9 cellular contexts compared by ENCODE assay signal in the genomic region with DNA sequence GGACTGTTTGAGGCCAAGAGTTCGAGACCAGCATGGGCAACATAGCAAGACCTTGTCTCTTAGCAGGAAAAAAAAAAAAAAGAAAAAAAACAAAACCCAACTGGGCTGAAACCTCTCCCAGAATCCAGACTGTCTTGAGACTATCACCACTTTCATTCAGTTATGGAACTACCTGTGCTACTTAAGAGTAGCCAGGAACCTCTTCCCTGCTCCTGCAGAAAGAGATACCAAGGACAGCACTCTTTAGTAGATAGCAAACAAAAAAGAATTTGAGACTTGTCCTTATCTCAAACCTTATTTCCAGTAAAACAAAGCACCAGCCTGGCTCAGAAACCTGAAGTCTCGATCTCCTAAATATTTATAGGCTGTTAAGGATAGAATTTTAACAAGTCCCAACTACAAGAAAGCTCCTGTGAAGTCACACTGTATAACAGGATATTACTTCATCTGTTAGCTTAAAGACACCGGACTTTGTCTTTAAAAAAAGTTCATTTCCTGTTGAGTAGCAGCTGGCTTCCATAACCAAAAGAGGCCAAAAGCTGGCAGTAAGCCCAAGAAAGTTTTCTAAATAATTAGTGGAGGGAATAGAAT. TPM values are rescaled to one million over a fixed set of nuclear protein-coding genes. Genes with fewer than 3 reads are reported as not detected.
DNase-seq lines count a peak whose midpoint lies in the region; ATAC-seq, FAIRE-seq and TF ChIP-seq lines count a peak whose summit lies in the region.
"Had no signal": no experiment of that assay in that cellular context is flagged by ENCODE, and none has a peak within 500 bp of the region (broad histone marks: within the 10 kb centered on the region; RNA-seq: fewer than 3 reads in every experiment).

No MANE protein-coding gene starts in this region.

- WGBS in body of pancreas, 2 donors = 28 to 43% methylated on average over 3 of the region's 3 CpGs

- peak overlapping the region; percentile 44; the same call in 1 of the 2 replicates for H3K4me2 ChIP-seq in GM23338

- peaks cover 16% of the 10 kb centered on the region for H3K36me3 Mint-ChIP-seq in GM23338 (ENCODE audit: low read depth)
- peaks cover 33% of the 10 kb centered on the region for H3K36me3 Mint-ChIP-seq in activated CD4-positive, alpha-beta memory T cell treated with anti-CD3 and anti-CD28 coated beads for 36 hours

- no peak overlapping the region for H3K4me3 Mint-ChIP-seq in GM23338
- no peak overlapping the region for H3K4me3 Mint-ChIP-seq in activated CD4-positive, alpha-beta memory T cell treated with anti-CD3 and anti-CD28 coated beads for 36 hours
- H3K4me3 Mint-ChIP-seq: memory B cell had no signal

- ATAC-seq in GM23338 = no peak
- ATAC-seq in body of pancreas = no peak

- H3K4me1 ChIP-seq in GM23338 (ENCODE audit: insufficient read depth) = peaks cover 40% of the 10 kb centered on the region
- peaks cover 15 to 38% of the 10 kb centered on the region in 2 donors for H3K4me1 ChIP-seq in kidney (ENCODE audit: control insufficient read depth in 1 of 2, insufficient read depth in 1 of 2, low read depth in 1 of 2, low read length in 2 of 2)
- peaks cover 65% of the 10 kb centered on the region for H3K4me1 ChIP-seq in body of pancreas

- H3K27me3 Mint-ChIP-seq in GM23338 (ENCODE audit: insufficient read depth, low read depth, poor library complexity) = peaks cover 4% of the 10 kb centered on the region
- H3K27me3 Mint-ChIP-seq in activated CD4-positive, alpha-beta memory T cell treated with anti-CD3 and anti-CD28 coated beads for 36 hours = no peaks in the 10 kb centered on the region
- H3K27me3 Mint-ChIP-seq: memory B cell had no signal

- H3K79me2 ChIP-seq in GM23338 (replicated peaks; ENCODE audit: insufficient read depth) = peaks cover 91% of the 10 kb centered on the region

- no peak overlapping the region for H3K4me3 ChIP-seq in GM23338
- no peak overlapping the region for H3K4me3 ChIP-seq in kidney (ENCODE audit: low read length in 2 of 2)
- no peak overlapping the region for H3K4me3 ChIP-seq in body of pancreas

- TF ChIP-seq CTCF in GM23338 (conservative IDR thresholded peaks at IDR 0.05; ENCODE audit: low read depth in 2 of 2) (no peak), kidney (IDR thresholded peaks at IDR 0.05; ENCODE audit: borderline replicate concordance, extremely low read depth, insufficient read depth) (no peak), body of pancreas (IDR thresholded peaks at IDR 0.05) (no peak)

- H3K9me3 ChIP-seq in kidney (ENCODE audit: control insufficient read depth in 1 of 2, low read length in 2 of 2) = no peaks in the 10 kb centered on the region
- no peaks in the 10 kb centered on the region for H3K9me3 ChIP-seq in body of pancreas

- H3K9me2 ChIP-seq in GM23338 (ENCODE audit: insufficient read depth) = no peaks in the 10 kb centered on the region

- intact Hi-C loops in activated CD4-positive, alpha-beta memory T cell treated with anti-CD3 and anti-CD28 coated beads for 36 hours (cut with micrococcal nuclease) = loop anchor here (1.0 kb wide), 1 partner anchor 11 kb away; no protein-coding TSS in a partner anchor
- intact Hi-C loops in kidney (cut with DNase I) = no loop called here
- intact Hi-C loops in body of pancreas (cut with DNase I) = no loop called here

- peaks cover 56% of the 10 kb centered on the region for H4K20me1 ChIP-seq in GM23338 (replicated peaks; ENCODE audit: insufficient read depth)

- no peak for FAIRE-seq in kidney (lab: Jason Lieb, UNC)

- peak overlapping the region in 1 of 2 donors; percentile 28 for H3K9ac ChIP-seq in kidney (ENCODE audit: low read length in 2 of 2)

- no peaks in the 10 kb centered on the region for H3K9me3 Mint-ChIP-seq in GM23338
- H3K9me3 Mint-ChIP-seq in activated CD4-positive, alpha-beta memory T cell treated with anti-CD3 and anti-CD28 coated beads for 36 hours = no peaks in the 10 kb centered on the region
- H3K9me3 Mint-ChIP-seq: memory B cell had no signal

- POLR2A ChIA-PET in activated CD4-positive, alpha-beta memory T cell treated with anti-CD3 and anti-CD28 coated beads for 36 hours (lab: Charles Lee) = interaction anchor here (1.2 to 1.3 kb wide), 2 partner anchors 11 to 12 kb away, joined by 3 read pairs; no protein-coding TSS in a partner anchor

- H3K4me1 Mint-ChIP-seq in GM23338 = peaks cover 45% of the 10 kb centered on the region
- H3K4me1 Mint-ChIP-seq in activated CD4-positive, alpha-beta memory T cell treated with anti-CD3 and anti-CD28 coated beads for 36 hours (ENCODE audit: low read depth) = peaks cover 75% of the 10 kb centered on the region

- CTCF ChIA-PET in activated CD4-positive, alpha-beta memory T cell treated with anti-CD3 and anti-CD28 coated beads for 36 hours (lab: Charles Lee) = interaction anchor here (0.7 kb wide), 1 partner anchor 10 kb away, joined by 3 read pairs; no protein-coding TSS in a partner anchor

- DNase-seq in A172 (ENCODE audit: low spot score) (peak; percentile 47), GM23338 (ENCODE audit: low spot score) (no peak), kidney (no peak), cerebellum (ENCODE audit: low spot score) (no peak), NCI-H1694 treated with DMSO at 0.1 percent for 48 hours (lab: John Stamatoyannopoulos, UW) (no peak), body of pancreas (no peak), NCI-H1694 (lab: John Stamatoyannopoulos, UW) (no peak)
- no peak for DNase-seq in activated CD4-positive, alpha-beta memory T cell treated with anti-CD3 and anti-CD28 coated beads for 36 hours

- H3K27ac Mint-ChIP-seq in GM23338 = no peak overlapping the region
- peak overlapping the region; percentile 62 for H3K27ac Mint-ChIP-seq in activated CD4-positive, alpha-beta memory T cell treated with anti-CD3 and anti-CD28 coated beads for 36 hours
- H3K27ac Mint-ChIP-seq: memory B cell had no signal

- H3K27me3 ChIP-seq in GM23338 (ENCODE audit: insufficient read depth) = no peaks in the 10 kb centered on the region
- H3K27me3 ChIP-seq in body of pancreas = no peaks in the 10 kb centered on the region

- no peaks in the 10 kb centered on the region for H3F3A ChIP-seq in GM23338 (replicated peaks; ENCODE audit: low read depth)

- H3K27ac ChIP-seq in GM23338 (ENCODE audit: low read depth) (0 out of 2 replicates have a peak overlapping the region, but pooled peaks have one; percentile 1), kidney (ENCODE audit: low read depth in 2 of 2, low read length in 2 of 2) (peak overlapping the region; percentile 29 to 84), body of pancreas (peak overlapping the region in 2 of 4 donors; percentile 57 to 63)

- no peaks in the 10 kb centered on the region for H3K36me3 ChIP-seq in GM23338 (ENCODE audit: insufficient read depth)
- H3K36me3 ChIP-seq in kidney (ENCODE audit: control insufficient read depth in 1 of 2, insufficient read depth in 2 of 2, low read length in 2 of 2) = peaks cover 0 to 8% of the 10 kb centered on the region in 2 donors
- H3K36me3 ChIP-seq in body of pancreas (replicated peaks in 1 of 2; ENCODE audit: insufficient read depth in 1 of 2, low read depth in 2 of 2) = peaks cover 0 to 4% of the 10 kb centered on the region in 2 donors

- H2AFZ ChIP-seq in GM23338 = no peak overlapping the region

- TF ChIP-seq POLR2A in body of pancreas (IDR thresholded peaks at IDR 0.05) = no peak

TF ChIP-seq in GM23338, 12 proteins besides CTCF, POLR2A, EP300 and RAD21:
- TF ChIP-seq, protein P1, sequence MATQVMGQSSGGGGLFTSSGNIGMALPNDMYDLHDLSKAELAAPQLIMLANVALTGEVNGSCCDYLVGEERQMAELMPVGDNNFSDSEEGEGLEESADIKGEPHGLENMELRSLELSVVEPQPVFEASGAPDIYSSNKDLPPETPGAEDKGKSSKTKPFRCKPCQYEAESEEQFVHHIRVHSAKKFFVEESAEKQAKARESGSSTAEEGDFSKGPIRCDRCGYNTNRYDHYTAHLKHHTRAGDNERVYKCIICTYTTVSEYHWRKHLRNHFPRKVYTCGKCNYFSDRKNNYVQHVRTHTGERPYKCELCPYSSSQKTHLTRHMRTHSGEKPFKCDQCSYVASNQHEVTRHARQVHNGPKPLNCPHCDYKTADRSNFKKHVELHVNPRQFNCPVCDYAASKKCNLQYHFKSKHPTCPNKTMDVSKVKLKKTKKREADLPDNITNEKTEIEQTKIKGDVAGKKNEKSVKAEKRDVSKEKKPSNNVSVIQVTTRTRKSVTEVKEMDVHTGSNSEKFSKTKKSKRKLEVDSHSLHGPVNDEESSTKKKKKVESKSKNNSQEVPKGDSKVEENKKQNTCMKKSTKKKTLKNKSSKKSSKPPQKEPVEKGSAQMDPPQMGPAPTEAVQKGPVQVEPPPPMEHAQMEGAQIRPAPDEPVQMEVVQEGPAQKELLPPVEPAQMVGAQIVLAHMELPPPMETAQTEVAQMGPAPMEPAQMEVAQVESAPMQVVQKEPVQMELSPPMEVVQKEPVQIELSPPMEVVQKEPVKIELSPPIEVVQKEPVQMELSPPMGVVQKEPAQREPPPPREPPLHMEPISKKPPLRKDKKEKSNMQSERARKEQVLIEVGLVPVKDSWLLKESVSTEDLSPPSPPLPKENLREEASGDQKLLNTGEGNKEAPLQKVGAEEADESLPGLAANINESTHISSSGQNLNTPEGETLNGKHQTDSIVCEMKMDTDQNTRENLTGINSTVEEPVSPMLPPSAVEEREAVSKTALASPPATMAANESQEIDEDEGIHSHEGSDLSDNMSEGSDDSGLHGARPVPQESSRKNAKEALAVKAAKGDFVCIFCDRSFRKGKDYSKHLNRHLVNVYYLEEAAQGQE (IDR thresholded peaks at IDR 0.05; ENCODE audit: unreplicated experiment) = peak; percentile 56
- TF ChIP-seq CREB1 (CRISPR knock-in tag; IDR thresholded peaks at IDR 0.05; ENCODE audit: low read depth) = no peak

RNA-seq across cellular contexts. Expression of a gene that starts 5.1 kb away (rescaled TPM):
- total RNA-seq in A172 (2014; rRNA removed; shearing (Covaris generic)) = 34.2 and 34.6 TPM in 2 replicates
- total RNA-seq in GM23338 (2014; rRNA removed; shearing (Covaris generic)) = 39.3 and 43.7 TPM in 2 replicates
- polyA plus RNA-seq in GM23338 (2016; fragmentation: Nextera tagmentation; extraction: Ambion mirVana) (13.0 and 17.7 TPM in 2 replicates), kidney (ENCODE audit: insufficient read depth, low read depth, low replicate concordance) (14.4 TPM)
- 10 to 100 TPM; 44.0 to 44.4 TPM for total RNA-seq in activated CD4-positive, alpha-beta memory T cell treated with anti-CD3 and anti-CD28 coated beads for 36 hours
- total RNA-seq in kidney (29.6 TPM), cerebellum (13.3 TPM), body of pancreas (10 to 100 TPM; 15.8 to 16.8 TPM)
